Comparison of ENCODE assay signal across 23 cellular contexts in the genomic region with DNA sequence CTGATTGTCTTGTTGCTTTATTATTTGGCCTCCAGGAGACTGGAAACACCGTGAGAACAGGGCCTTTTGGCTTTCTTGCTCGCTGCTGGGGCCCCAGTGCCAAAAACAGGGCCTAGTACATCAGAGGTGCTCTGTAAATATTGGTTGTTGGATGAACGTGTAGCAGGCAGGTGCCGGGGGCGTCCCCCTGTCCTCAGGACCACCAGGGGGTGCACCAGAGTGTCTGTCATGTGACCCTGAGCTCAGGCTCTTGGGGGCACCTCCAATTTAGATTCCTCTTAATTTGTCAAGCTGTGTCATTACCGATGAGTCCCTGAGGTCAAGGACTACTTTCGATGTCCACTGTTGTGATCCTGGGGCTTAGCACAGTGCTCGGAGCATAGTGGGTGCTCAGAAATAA.
"Had no signal": no experiment of that assay in that cellular context is flagged by ENCODE, and none has a peak within 500 bp of the region (broad histone marks: within the 10 kb centered on the region; RNA-seq: fewer than 3 reads in every experiment).

No MANE protein-coding gene starts in this region.

- H2AFZ ChIP-seq: neural progenitor cell had no signal

- FAIRE-seq: endothelial cell of umbilical vein, islet of Langerhans had no signal

- H3K9ac ChIP-seq: neural progenitor cell had no signal

- H3K27me3 ChIP-seq: left lung, neural progenitor cell, vagina had no signal

- ATAC-seq: activated CD8-positive, alpha-beta T cell treated with anti-CD3 and anti-CD28 coated beads for 36 hours; activated T-cell treated with anti-CD3 and anti-CD28 coated beads, Interleukin-2, amount 50 U/mL, for 4 hours; activated T-helper 17 cell treated with anti-CD3 and anti-CD28 coated beads, Interleukin-2, amount 50 U/mL, for 72 hours; left lung; lower lobe of right lung; natural killer cell; right cardiac atrium had no signal

- H3K9me3 ChIP-seq: left lung, lower lobe of right lung, thoracic aorta, vagina had no signal

- H3K27ac ChIP-seq: left lung, lower lobe of right lung, neural progenitor cell, thoracic aorta, vagina had no signal

- H3K4me3 ChIP-seq: left lung, lower lobe of right lung, neural progenitor cell, thoracic aorta, vagina had no signal

- H3K36me3 ChIP-seq: neural progenitor cell had no signal

- H3K4me2 ChIP-seq: neural progenitor cell had no signal

- DNase-seq: activated B cell treated with CpG ODN at 0.5 μM for 24 hours; activated CD4-positive, alpha-beta T cell treated with anti-CD3 and anti-CD28 coated beads, Interleukin-2, amount 50 U/mL, for 1 hour; activated CD8-positive, alpha-beta T cell treated with anti-CD3 and anti-CD28 coated beads for 36 hours; activated gamma-delta T cell treated with Interleukin-2 at 50 U/mL for 16 hours; activated naive CD4-positive, alpha-beta T cell treated with anti-CD3 and anti-CD28 coated beads, Interleukin-2, amount 50 U/mL, for 16 hours; activated T-cell treated with anti-CD3 and anti-CD28 coated beads, Interleukin-2, amount 50 U/mL, for 4 hours; amniotic stem cell; central memory CD4-positive, alpha-beta T cell; head of caudate nucleus; lower lobe of right lung; mesenchymal stem cell; natural killer cell; right cardiac atrium; stimulated activated CD4-positive, alpha-beta T cell treated with anti-CD3 and anti-CD28 coated beads, Interleukin-4, amount 100 ng/mL, for 1 hour; T-helper 2 cell; trophoblast cell had no signal

- H3K4me1 ChIP-seq: left lung, lower lobe of right lung, neural progenitor cell, vagina had no signal
